ENCODE assay signal across 1 cellular context in the genomic region with DNA sequence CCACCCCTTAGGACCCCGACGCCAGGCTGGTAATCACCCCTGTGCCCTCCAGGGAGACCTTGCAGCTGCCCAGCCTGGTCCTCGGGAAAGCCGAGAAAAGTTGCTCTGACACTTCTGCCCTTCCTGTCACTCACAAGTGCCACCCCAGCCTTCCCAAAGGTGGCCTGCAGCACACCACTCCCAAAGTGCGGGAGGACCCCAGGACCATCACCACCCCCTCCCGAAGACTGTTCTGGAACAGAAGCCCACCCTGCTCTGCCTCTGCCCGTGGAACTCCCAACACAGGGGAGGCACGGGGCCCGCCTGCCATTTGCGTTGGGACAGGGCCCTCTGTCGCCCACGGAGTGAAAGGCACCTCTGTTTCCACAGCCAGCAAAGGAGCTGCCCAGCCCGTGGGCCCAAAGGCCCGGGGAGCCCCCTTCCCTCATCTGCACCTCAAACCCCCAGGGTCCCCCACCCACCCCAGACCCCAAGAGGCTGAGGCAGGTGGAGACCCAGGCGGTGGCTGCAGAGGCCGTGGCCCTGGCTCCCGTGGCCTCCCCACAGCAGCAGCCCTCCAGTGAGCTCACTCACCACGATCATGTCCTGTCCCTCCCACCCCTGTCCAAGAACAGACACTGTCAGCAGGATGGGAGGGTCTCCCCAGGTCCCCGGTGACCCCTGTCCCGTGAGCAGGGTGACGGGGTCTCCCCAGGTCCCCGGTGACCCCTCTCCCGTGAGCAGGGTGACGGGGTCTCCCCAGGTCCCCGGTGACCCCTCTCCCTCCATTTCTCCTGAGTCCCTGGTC.
TF ChIP-seq lines count a peak whose summit lies in the region.

No MANE protein-coding gene starts in this region.

TF ChIP-seq in K562, 482 proteins besides CTCF, POLR2A, EP300 and RAD21 (continued from another document):
- TF ChIP-seq, protein P1, sequence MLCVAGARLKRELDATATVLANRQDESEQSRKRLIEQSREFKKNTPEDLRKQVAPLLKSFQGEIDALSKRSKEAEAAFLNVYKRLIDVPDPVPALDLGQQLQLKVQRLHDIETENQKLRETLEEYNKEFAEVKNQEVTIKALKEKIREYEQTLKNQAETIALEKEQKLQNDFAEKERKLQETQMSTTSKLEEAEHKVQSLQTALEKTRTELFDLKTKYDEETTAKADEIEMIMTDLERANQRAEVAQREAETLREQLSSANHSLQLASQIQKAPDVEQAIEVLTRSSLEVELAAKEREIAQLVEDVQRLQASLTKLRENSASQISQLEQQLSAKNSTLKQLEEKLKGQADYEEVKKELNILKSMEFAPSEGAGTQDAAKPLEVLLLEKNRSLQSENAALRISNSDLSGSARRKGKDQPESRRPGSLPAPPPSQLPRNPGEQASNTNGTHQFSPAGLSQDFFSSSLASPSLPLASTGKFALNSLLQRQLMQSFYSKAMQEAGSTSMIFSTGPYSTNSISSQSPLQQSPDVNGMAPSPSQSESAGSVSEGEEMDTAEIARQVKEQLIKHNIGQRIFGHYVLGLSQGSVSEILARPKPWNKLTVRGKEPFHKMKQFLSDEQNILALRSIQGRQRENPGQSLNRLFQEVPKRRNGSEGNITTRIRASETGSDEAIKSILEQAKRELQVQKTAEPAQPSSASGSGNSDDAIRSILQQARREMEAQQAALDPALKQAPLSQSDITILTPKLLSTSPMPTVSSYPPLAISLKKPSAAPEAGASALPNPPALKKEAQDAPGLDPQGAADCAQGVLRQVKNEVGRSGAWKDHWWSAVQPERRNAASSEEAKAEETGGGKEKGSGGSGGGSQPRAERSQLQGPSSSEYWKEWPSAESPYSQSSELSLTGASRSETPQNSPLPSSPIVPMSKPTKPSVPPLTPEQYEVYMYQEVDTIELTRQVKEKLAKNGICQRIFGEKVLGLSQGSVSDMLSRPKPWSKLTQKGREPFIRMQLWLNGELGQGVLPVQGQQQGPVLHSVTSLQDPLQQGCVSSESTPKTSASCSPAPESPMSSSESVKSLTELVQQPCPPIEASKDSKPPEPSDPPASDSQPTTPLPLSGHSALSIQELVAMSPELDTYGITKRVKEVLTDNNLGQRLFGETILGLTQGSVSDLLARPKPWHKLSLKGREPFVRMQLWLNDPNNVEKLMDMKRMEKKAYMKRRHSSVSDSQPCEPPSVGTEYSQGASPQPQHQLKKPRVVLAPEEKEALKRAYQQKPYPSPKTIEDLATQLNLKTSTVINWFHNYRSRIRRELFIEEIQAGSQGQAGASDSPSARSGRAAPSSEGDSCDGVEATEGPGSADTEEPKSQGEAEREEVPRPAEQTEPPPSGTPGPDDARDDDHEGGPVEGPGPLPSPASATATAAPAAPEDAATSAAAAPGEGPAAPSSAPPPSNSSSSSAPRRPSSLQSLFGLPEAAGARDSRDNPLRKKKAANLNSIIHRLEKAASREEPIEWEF (CRISPR knock-in tag; IDR thresholded peaks at IDR 0.05): no peak
- TF ChIP-seq, protein P2, sequence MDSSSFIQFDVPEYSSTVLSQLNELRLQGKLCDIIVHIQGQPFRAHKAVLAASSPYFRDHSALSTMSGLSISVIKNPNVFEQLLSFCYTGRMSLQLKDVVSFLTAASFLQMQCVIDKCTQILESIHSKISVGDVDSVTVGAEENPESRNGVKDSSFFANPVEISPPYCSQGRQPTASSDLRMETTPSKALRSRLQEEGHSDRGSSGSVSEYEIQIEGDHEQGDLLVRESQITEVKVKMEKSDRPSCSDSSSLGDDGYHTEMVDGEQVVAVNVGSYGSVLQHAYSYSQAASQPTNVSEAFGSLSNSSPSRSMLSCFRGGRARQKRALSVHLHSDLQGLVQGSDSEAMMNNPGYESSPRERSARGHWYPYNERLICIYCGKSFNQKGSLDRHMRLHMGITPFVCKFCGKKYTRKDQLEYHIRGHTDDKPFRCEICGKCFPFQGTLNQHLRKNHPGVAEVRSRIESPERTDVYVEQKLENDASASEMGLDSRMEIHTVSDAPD (CRISPR knock-in tag; IDR thresholded peaks at IDR 0.05): no peak
- TF ChIP-seq JUN (IDR thresholded peaks at IDR 0.05; ENCODE audit: borderline replicate concordance, low read depth, low read length) (no peak), JUN (CRISPR knock-in tag; IDR thresholded peaks at IDR 0.05; ENCODE audit: borderline replicate concordance) (no peak), XRCC5 (IDR thresholded peaks at IDR 0.05; ENCODE audit: low read depth, low read length) (no peak)
